ENCODE assay signal across 16 cellular contexts in genomic region chr6:11389977-11390376, GRCh38.
DNase-seq lines count a peak whose midpoint lies in the region; ATAC-seq and TF ChIP-seq lines count a peak whose summit lies in the region.
"Had no signal": no experiment of that assay in that cellular context is flagged by ENCODE, and none has a peak within 500 bp of the region (broad histone marks: within the 10 kb centered on the region; RNA-seq: fewer than 3 reads in every experiment).

No MANE protein-coding gene starts in this region.

- 62% methylated on average over 7 of the region's 7 CpGs for WGBS in SK-N-SH (ENCODE audit: low lambda C conversion rate)
- WGBS in gastroesophageal sphincter (ENCODE audit: low coverage in 1 of 2), 2 donors = 73 to 80% methylated on average over 4 to 6 of the region's 7 CpGs

- peak overlapping the region; percentile 86 for H3K27ac Mint-ChIP-seq in progenitor cell of endocrine pancreas
- H3K27ac Mint-ChIP-seq in stimulated activated naive CD8-positive, alpha-beta T cell treated with anti-CD3 and anti-CD28 coated beads, Interleukin-15, amount 100 ng/mL, for 72 hours = no peak overlapping the region
- H3K27ac Mint-ChIP-seq in activated naive CD4-positive, alpha-beta T cell treated with anti-CD3 and anti-CD28 coated beads, Interleukin-2, amount 50 U/mL, for 72 hours = no peak overlapping the region
- H3K27ac Mint-ChIP-seq: T-cell, type B pancreatic cell had no signal

- no peak overlapping the region for H3K27ac ChIP-seq in DND-41 (ENCODE audit: low read length)
- H3K27ac ChIP-seq in SK-N-SH (ENCODE audit: low read depth in 2 of 2, low read length in 1 of 2) = peak overlapping the region in 1 of 2 experiments; percentile 24; a peak in 1 of 4 replicates
- H3K27ac ChIP-seq in gastroesophageal sphincter = peak overlapping the region in 1 of 4 donors; percentile 45

- H3K36me3 ChIP-seq in DND-41 (ENCODE audit: insufficient read depth, low read length) (no peaks in the 10 kb centered on the region), SK-N-SH (replicated peaks in 1 of 2; ENCODE audit: control insufficient read depth in 1 of 2, insufficient read depth in 2 of 2, low read length in 1 of 2) (no peaks in the 10 kb centered on the region), gastroesophageal sphincter (no peaks in the 10 kb centered on the region)

- H3K4me2 ChIP-seq in DND-41 (ENCODE audit: insufficient read depth, low read length) = no peak overlapping the region
- no peak overlapping the region for H3K4me2 ChIP-seq in SK-N-SH

- peaks cover 3% of the 10 kb centered on the region for H3K4me1 Mint-ChIP-seq in progenitor cell of endocrine pancreas (ENCODE audit: low read depth)
- H3K4me1 Mint-ChIP-seq in stimulated activated naive CD8-positive, alpha-beta T cell treated with anti-CD3 and anti-CD28 coated beads, Interleukin-15, amount 100 ng/mL, for 72 hours = peaks cover 17% of the 10 kb centered on the region

- H3K4me3 ChIP-seq in DND-41 (ENCODE audit: low read depth in 1 of 2, low read length in 2 of 2) = no peak overlapping the region
- no peak overlapping the region for H3K4me3 ChIP-seq in SK-N-SH (ENCODE audit: low read depth in 2 of 2, low read length in 1 of 2)
- no peak overlapping the region for H3K4me3 ChIP-seq in gastroesophageal sphincter

- TF ChIP-seq EP300 in SK-N-SH (IDR thresholded peaks at IDR 0.05; ENCODE audit: borderline replicate concordance in 1 of 2, low read depth in 1 of 2, low read length in 1 of 2) (0 out of 4 replicates have a peak, but pooled peaks of 1 of the 2 experiments have one; percentile 12), gastroesophageal sphincter (IDR thresholded peaks at IDR 0.05) (no peak)

- TF ChIP-seq CTCF in DND-41 (IDR thresholded peaks at IDR 0.05; ENCODE audit: borderline replicate concordance, extremely low read depth, low read length, poor library complexity, severe bottlenecking) = no peak
- no peak for TF ChIP-seq CTCF in SK-N-SH (IDR thresholded peaks at IDR 0.05)
- TF ChIP-seq CTCF in gastroesophageal sphincter (IDR thresholded peaks at IDR 0.05) = no peak
- no peak for TF ChIP-seq CTCF in progenitor cell of endocrine pancreas (IDR thresholded peaks at IDR 0.05; ENCODE audit: unreplicated experiment)

- H2AFZ ChIP-seq in DND-41 (ENCODE audit: low read depth, low read length) = 0 out of 2 replicates have a peak overlapping the region, but pooled peaks have one; percentile 17
- no peak overlapping the region for H2AFZ ChIP-seq in SK-N-SH (ENCODE audit: low read depth)

- H3K4me3 Mint-ChIP-seq in progenitor cell of endocrine pancreas (ENCODE audit: low read depth) = no peak overlapping the region
- H3K4me3 Mint-ChIP-seq in stimulated activated naive CD8-positive, alpha-beta T cell treated with anti-CD3 and anti-CD28 coated beads, Interleukin-15, amount 100 ng/mL, for 72 hours = no peak overlapping the region
- H3K4me3 Mint-ChIP-seq: activated B cell treated with CpG ODN at 0.5 μM for 24 hours, T-cell, type B pancreatic cell had no signal

- H3K27me3 ChIP-seq in DND-41 (ENCODE audit: insufficient read depth, low read length, poor library complexity) = no peaks in the 10 kb centered on the region
- H3K27me3 ChIP-seq in SK-N-SH (ENCODE audit: insufficient read depth) = no peaks in the 10 kb centered on the region; the same call in 1 of the 2 replicates
- H3K27me3 ChIP-seq in gastroesophageal sphincter = no peaks in the 10 kb centered on the region

- DNase-seq in DND-41 (no peak), SK-N-SH (no peak), progenitor cell of endocrine pancreas (ENCODE audit: low spot score, unreplicated experiment) (no peak), NCI-H2196 treated with DMSO at 0.1 percent for 48 hours (lab: John Stamatoyannopoulos, UW; ENCODE audit: unreplicated experiment) (no peak), NCI-H510A treated with DMSO at 0.1 percent for 48 hours (lab: John Stamatoyannopoulos, UW) (no peak)
- DNase-seq in stimulated activated naive CD8-positive, alpha-beta T cell treated with anti-CD3 and anti-CD28 coated beads, Interleukin-15, amount 100 ng/mL, for 72 hours = no peak
- no peak for DNase-seq in activated naive CD4-positive, alpha-beta T cell treated with anti-CD3 and anti-CD28 coated beads, Interleukin-2, amount 50 U/mL, for 72 hours (ENCODE audit: low spot score in 2 of 2)
- DNase-seq: activated B cell treated with CpG ODN at 0.5 μM for 24 hours; activated naive CD4-positive, alpha-beta T cell treated with Interleukin-2 at 50 U/mL for 16 hours; caudate nucleus; kidney; NCI-H187 treated with DMSO at 0.1 percent for 48 hours; NCI-H526; T-cell had no signal

- CTCF ChIA-PET in SK-N-SH (lab: Yijun Ruan, JAX) = no interaction called here

- ATAC-seq in DND-41 (ENCODE audit: insufficient read depth, low read depth) (no peak), gastroesophageal sphincter (peak; percentile 71)
- ATAC-seq in stimulated activated naive CD8-positive, alpha-beta T cell treated with anti-CD3 and anti-CD28 coated beads, Interleukin-15, amount 100 ng/mL, for 72 hours = no peak
- ATAC-seq in activated naive CD4-positive, alpha-beta T cell treated with anti-CD3 and anti-CD28 coated beads, Interleukin-2, amount 50 U/mL, for 72 hours = no peak
- ATAC-seq: T-cell had no signal

- peaks cover 4% of the 10 kb centered on the region for H3K9me3 Mint-ChIP-seq in progenitor cell of endocrine pancreas (ENCODE audit: low read depth)
- no peaks in the 10 kb centered on the region for H3K9me3 Mint-ChIP-seq in stimulated activated naive CD8-positive, alpha-beta T cell treated with anti-CD3 and anti-CD28 coated beads, Interleukin-15, amount 100 ng/mL, for 72 hours
- peaks cover 0 to 5% of the 10 kb centered on the region in 2 donors for H3K9me3 Mint-ChIP-seq in activated naive CD4-positive, alpha-beta T cell treated with anti-CD3 and anti-CD28 coated beads, Interleukin-2, amount 50 U/mL, for 72 hours
- H3K9me3 Mint-ChIP-seq: activated B cell treated with CpG ODN at 0.5 μM for 24 hours had no signal

- H3K36me3 Mint-ChIP-seq in progenitor cell of endocrine pancreas (ENCODE audit: insufficient read depth) = no peaks in the 10 kb centered on the region
- peaks cover 0 to 8% of the 10 kb centered on the region in 2 donors for H3K36me3 Mint-ChIP-seq in activated naive CD4-positive, alpha-beta T cell treated with anti-CD3 and anti-CD28 coated beads, Interleukin-2, amount 50 U/mL, for 72 hours
- H3K36me3 Mint-ChIP-seq: T-cell had no signal

- H3K27me3 Mint-ChIP-seq in progenitor cell of endocrine pancreas = peaks cover 28% of the 10 kb centered on the region
- no peaks in the 10 kb centered on the region for H3K27me3 Mint-ChIP-seq in stimulated activated naive CD8-positive, alpha-beta T cell treated with anti-CD3 and anti-CD28 coated beads, Interleukin-15, amount 100 ng/mL, for 72 hours
- H3K27me3 Mint-ChIP-seq: activated B cell treated with CpG ODN at 0.5 μM for 24 hours, type B pancreatic cell had no signal

- H3K9ac ChIP-seq in DND-41 (ENCODE audit: low read depth, low read length) (no peak overlapping the region), SK-N-SH (no peak overlapping the region)

- no peaks in the 10 kb centered on the region for H3K4me1 ChIP-seq in DND-41 (ENCODE audit: insufficient read depth, low read length)
- H3K4me1 ChIP-seq in SK-N-SH (ENCODE audit: control insufficient read depth in 1 of 2, insufficient read depth in 2 of 2, low read depth in 1 of 2, low read length in 1 of 2) = peaks cover 8 to 35% of the 10 kb centered on the region in 2 experiments
- H3K4me1 ChIP-seq in gastroesophageal sphincter = no peaks in the 10 kb centered on the region

- POLR2A ChIA-PET in SK-N-SH (lab: Yijun Ruan, JAX) = no interaction called here

- H3F3A ChIP-seq in SK-N-SH (replicated peaks; ENCODE audit: insufficient read depth) = no peaks in the 10 kb centered on the region

- no peak for TF ChIP-seq RAD21 in SK-N-SH (IDR thresholded peaks at IDR 0.05; ENCODE audit: low read length)

- H3K9me3 ChIP-seq in DND-41 (ENCODE audit: insufficient read depth, low read length, severe bottlenecking) (no peaks in the 10 kb centered on the region), SK-N-SH (no peaks in the 10 kb centered on the region), gastroesophageal sphincter (no peaks in the 10 kb centered on the region)

- no peaks in the 10 kb centered on the region for H3K79me2 ChIP-seq in DND-41 (ENCODE audit: insufficient read depth, low read length)
- no peaks in the 10 kb centered on the region for H3K79me2 ChIP-seq in SK-N-SH (ENCODE audit: insufficient read depth)

- H3K9me2 ChIP-seq in SK-N-SH = no peaks in the 10 kb centered on the region

- H4K20me1 ChIP-seq in DND-41 (ENCODE audit: insufficient read depth, low read length) (no peaks in the 10 kb centered on the region), SK-N-SH (ENCODE audit: insufficient read depth) (no peaks in the 10 kb centered on the region)

- TF ChIP-seq POLR2A in gastroesophageal sphincter (IDR thresholded peaks at IDR 0.05) = no peak

TF ChIP-seq in SK-N-SH, 30 proteins besides CTCF, POLR2A, EP300 and RAD21:
- TF ChIP-seq FOXM1 (IDR thresholded peaks at IDR 0.05; ENCODE audit: low read depth) (no peak), TCF12 (IDR thresholded peaks at IDR 0.05) (peak; percentile 35; the same call in 1 of the 2 replicates)
